ENCODE assay signal across 8 cellular contexts in the genomic region with DNA sequence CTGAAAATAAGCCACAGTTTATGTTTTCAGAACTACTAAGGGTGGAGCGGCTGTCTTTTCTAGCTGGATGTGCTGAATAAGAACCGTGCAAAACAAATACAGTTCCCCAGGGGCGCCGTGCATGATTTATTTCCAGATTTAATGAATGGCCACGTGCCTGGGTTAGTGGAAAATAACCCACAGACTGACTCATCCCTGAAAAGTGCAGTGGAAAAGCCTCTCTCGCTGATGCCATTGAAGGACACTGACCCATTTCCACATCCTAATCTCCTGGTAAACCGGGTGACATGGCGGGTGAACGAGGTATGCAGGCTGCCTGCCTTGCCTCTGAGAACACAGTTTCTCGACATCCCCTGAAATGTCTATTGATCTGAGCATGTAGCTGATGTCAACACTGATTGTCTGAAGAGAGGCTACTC.
DNase-seq lines count a peak whose midpoint lies in the region; ATAC-seq and TF ChIP-seq lines count a peak whose summit lies in the region.

No MANE protein-coding gene starts in this region.

- no peaks in the 10 kb centered on the region for H3K36me3 Mint-ChIP-seq in CD8-positive, alpha-beta T cell

- H3K27me3 ChIP-seq in mammary epithelial cell (ENCODE audit: insufficient read depth, low read length) (no peaks in the 10 kb centered on the region), lung (ENCODE audit: control insufficient read depth, insufficient read depth) (no peaks in the 10 kb centered on the region)
- H3K27me3 ChIP-seq in CD8-positive, alpha-beta T cell (ENCODE audit: insufficient read depth, low read length) = no peaks in the 10 kb centered on the region

- no peaks in the 10 kb centered on the region for H3K4me1 Mint-ChIP-seq in CD8-positive, alpha-beta T cell (ENCODE audit: low read depth)

- no peak for ATAC-seq in lung (ENCODE audit: insufficient read depth, low FRiP score)
- no peak for ATAC-seq in CD8-positive, alpha-beta T cell

- CTCF ChIA-PET in AG04449 (lab: Yijun Ruan, JAX) = no interaction called here
- CTCF ChIA-PET in mammary epithelial cell (lab: Charles Lee; ENCODE audit: low non-redundant PET) = no interaction called here
- CTCF ChIA-PET in CD8-positive, alpha-beta T cell (lab: Charles Lee) = interaction anchor here (1.3 kb wide), 1 partner anchor 9 kb away, joined by 3 read pairs; no protein-coding TSS in a partner anchor

- no peak overlapping the region for H3K27ac Mint-ChIP-seq in CD8-positive, alpha-beta T cell

- WGBS in mammary epithelial cell (ENCODE audit: low coverage, missing lambda C conversion rate) = 37% methylated on average over 9 of the region's 10 CpGs
- 65 to 82% methylated on average over 10 of the region's 10 CpGs for WGBS in lung, 2 donors

- H4K20me1 ChIP-seq in mammary epithelial cell (ENCODE audit: insufficient read depth, low read length) = no peaks in the 10 kb centered on the region

- no peak overlapping the region for H3K4me3 ChIP-seq in AG04449 (ENCODE audit: low read depth, low read length)
- H3K4me3 ChIP-seq in mammary epithelial cell (replicated peaks in 1 of 3; ENCODE audit: insufficient read depth in 1 of 3, low read depth in 2 of 3, low read length in 3 of 3) = no peak overlapping the region
- H3K4me3 ChIP-seq in lung = no peak overlapping the region
- H3K4me3 ChIP-seq in CD8-positive, alpha-beta T cell (ENCODE audit: low read depth, low read length) = no peak overlapping the region

- H3K36me3 ChIP-seq in mammary epithelial cell (ENCODE audit: insufficient read depth, low read length) (no peaks in the 10 kb centered on the region), lung (ENCODE audit: control insufficient read depth in 2 of 2, insufficient read depth in 2 of 2, low read length in 2 of 2) (no peaks in the 10 kb centered on the region)
- H3K36me3 ChIP-seq in CD8-positive, alpha-beta T cell (ENCODE audit: insufficient read depth, low read length) = no peaks in the 10 kb centered on the region

- peak overlapping the region; percentile 37 for H3K4me2 ChIP-seq in mammary epithelial cell (ENCODE audit: insufficient read depth, low read depth, low read length)

- H2AFZ ChIP-seq in mammary epithelial cell (ENCODE audit: low read depth, low read length) = no peak overlapping the region

- no peaks in the 10 kb centered on the region for H3K79me2 ChIP-seq in mammary epithelial cell (ENCODE audit: insufficient read depth, low read length)

- peaks cover 5% of the 10 kb centered on the region for H3K27me3 Mint-ChIP-seq in CD8-positive, alpha-beta T cell (ENCODE audit: low read depth)

- H3K27ac ChIP-seq in mammary epithelial cell (ENCODE audit: insufficient read depth, low read depth, low read length) (no peak overlapping the region), lung (ENCODE audit: low read depth in 1 of 2, low read length in 1 of 2) (no peak overlapping the region)
- no peak overlapping the region for H3K27ac ChIP-seq in CD8-positive, alpha-beta T cell (ENCODE audit: low read depth, low read length)

- no peaks in the 10 kb centered on the region for H3K9me3 ChIP-seq in mammary epithelial cell (replicated peaks; ENCODE audit: insufficient read depth, low read length)
- no peaks in the 10 kb centered on the region for H3K9me3 ChIP-seq in lung (ENCODE audit: control insufficient read depth in 2 of 2, insufficient read depth in 1 of 2, low read length in 1 of 2)
- no peaks in the 10 kb centered on the region for H3K9me3 ChIP-seq in CD8-positive, alpha-beta T cell (ENCODE audit: low read length)

- intact Hi-C loops in mammary epithelial cell (cut with micrococcal nuclease) = no loop called here
- intact Hi-C loops in CD8-positive, alpha-beta T cell (cut with DNase I, micrococcal nuclease) = no loop called here

- no peak overlapping the region for H3K9ac ChIP-seq in mammary epithelial cell (ENCODE audit: insufficient read depth, low read length)

- no TSS peak for BruUV-seq in mammary epithelial cell (replicated peaks; lab: Mats Ljungman, UMichigan)

- H3K4me1 ChIP-seq in mammary epithelial cell (ENCODE audit: insufficient read depth, low read length) (peaks cover 30% of the 10 kb centered on the region), lung (ENCODE audit: control insufficient read depth in 2 of 2, insufficient read depth in 2 of 2, low read length in 2 of 2) (peaks cover 0 to 2% of the 10 kb centered on the region in 2 donors)
- no peaks in the 10 kb centered on the region for H3K4me1 ChIP-seq in CD8-positive, alpha-beta T cell (ENCODE audit: insufficient read depth, low read length)

- POLR2A ChIA-PET in AG04449 (lab: Yijun Ruan, JAX) = no interaction called here
- POLR2A ChIA-PET in CD8-positive, alpha-beta T cell (lab: Charles Lee) = no interaction called here

- no peak for TF ChIP-seq CTCF in AG04449 (IDR thresholded peaks at IDR 0.05; ENCODE audit: insufficient read depth, low read length, missing control alignments)
- TF ChIP-seq CTCF in mammary epithelial cell (conservative IDR thresholded peaks at IDR 0.05 in 1 of 2, IDR thresholded peaks at IDR 0.05 in 1 of 2; ENCODE audit: extremely low read depth in 1 of 2, insufficient read depth in 1 of 2, low read depth in 1 of 2, low read length in 2 of 2) = no peak
- TF ChIP-seq CTCF in lung (IDR thresholded peaks at IDR 0.05; ENCODE audit: control extremely low read depth, extremely low read depth) = no peak
- no peak for TF ChIP-seq CTCF in CD8-positive, alpha-beta T cell (IDR thresholded peaks at IDR 0.05)
- TF ChIP-seq CTCF in GM13977 (IDR thresholded peaks at IDR 0.05; ENCODE audit: extremely low read depth, insufficient read depth, missing control alignments) = no peak

- H3K4me3 Mint-ChIP-seq in CD8-positive, alpha-beta T cell = no peak overlapping the region

- in situ Hi-C loops in mammary epithelial cell (cut with MboI; ENCODE audit: low sequenced_read_pairs in 2 of 2) (no loop called here), GM13977 (cut with MboI; ENCODE audit: low pct_unique_long_range_greater_than_20kb, low sequenced_read_pairs, unreplicated experiment) (no loop called here)

- H3K9me3 Mint-ChIP-seq in CD8-positive, alpha-beta T cell = no peaks in the 10 kb centered on the region

- dilution Hi-C loops in mammary epithelial cell (cut with HindIII; ENCODE audit: low sequenced_read_pairs) = no loop called here

- DNase-seq in AG04449 (ENCODE audit: low read depth, low spot score) (peak; percentile 49), MV-4-11 (lab: John Stamatoyannopoulos, UW) (peak; percentile 1), mammary epithelial cell (peak; percentile 42), lung (ENCODE audit: low spot score) (peak; percentile 32), NOMO-1 (lab: John Stamatoyannopoulos, UW; ENCODE audit: unreplicated experiment in 2 of 2) (no peak), GM13977 (ENCODE audit: low spot score) (no peak), NCI-H2029 treated with DMSO at 0.1 percent for 48 hours (lab: John Stamatoyannopoulos, UW) (no peak)
- DNase-seq in CD8-positive, alpha-beta T cell = no peak

Comparison
In these comparisons a context has a peak if more than half of its experiments do, and no peak if none do; other contexts are left out.
1. DNase-seq: peak in AG04449 (single experiment), MV-4-11 (single experiment), mammary epithelial cell (single experiment) and lung (single experiment); none in NOMO-1 (0 of 2), CD8-positive, alpha-beta T cell (0 of 7), GM13977 (single experiment) and NCI-H2029 treated with DMSO at 0.1 percent for 48 hours (single experiment).